Comparison of ENCODE assay signal across 7 cellular contexts in the genomic region with DNA sequence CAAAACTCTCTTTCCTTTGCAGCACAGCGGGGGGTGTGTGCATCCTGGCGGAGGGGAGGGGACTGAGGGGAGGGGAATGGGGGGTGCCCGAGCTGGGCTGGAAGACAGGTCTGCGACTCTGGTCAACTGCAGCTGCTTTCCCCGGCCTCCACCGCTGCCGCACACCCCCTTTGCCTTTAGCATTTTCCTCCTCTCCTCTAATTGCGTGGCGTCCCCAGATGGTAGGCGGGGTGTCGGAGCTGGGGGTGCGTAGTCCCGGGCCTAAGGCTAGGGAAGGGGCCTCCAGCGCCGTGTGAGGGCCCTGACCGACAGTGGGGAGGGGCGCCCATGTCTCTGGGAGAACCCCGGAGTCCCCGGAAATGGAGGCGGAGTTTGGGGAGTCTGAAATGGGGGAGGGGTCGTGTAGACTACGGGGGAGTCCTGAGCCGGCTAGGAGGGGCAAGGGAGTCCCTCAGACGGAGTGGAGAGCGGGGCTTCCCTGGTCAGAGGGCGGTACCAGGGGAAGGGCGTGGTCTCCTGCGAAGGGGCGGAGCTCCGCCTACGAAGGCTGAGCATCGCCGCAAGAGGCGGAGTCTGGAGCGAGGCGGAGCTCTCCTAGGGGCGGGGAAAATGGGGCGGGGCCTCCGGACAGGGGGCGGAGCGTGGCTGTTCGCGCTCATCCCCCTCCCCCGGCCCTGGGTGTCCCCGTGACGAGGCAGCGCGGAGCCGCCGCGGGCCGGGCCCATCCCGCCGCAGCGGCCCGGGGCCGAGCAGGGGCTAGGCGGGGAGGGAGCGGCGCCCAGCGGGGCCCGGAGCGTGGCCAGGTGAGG.
DNase-seq lines count a peak whose midpoint lies in the region; ATAC-seq and TF ChIP-seq lines count a peak whose summit lies in the region.

A gene with protein sequence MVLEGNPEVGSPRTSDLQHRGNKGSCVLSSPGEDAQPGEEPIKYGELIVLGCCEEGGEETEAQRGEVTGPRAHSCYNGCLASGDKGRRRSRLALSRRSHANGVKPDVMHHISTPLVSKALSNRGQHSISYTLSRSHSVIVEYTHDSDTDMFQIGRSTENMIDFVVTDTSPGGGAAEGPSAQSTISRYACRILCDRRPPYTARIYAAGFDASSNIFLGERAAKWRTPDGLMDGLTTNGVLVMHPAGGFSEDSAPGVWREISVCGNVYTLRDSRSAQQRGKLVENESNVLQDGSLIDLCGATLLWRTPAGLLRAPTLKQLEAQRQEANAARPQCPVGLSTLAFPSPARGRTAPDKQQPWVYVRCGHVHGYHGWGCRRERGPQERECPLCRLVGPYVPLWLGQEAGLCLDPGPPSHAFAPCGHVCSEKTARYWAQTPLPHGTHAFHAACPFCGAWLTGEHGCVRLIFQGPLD (plus strand): TSS at position 681 of the 809 bp plus-strand sequence. CDS start 1,224 bp downstream, outside the sequence.

- H3K27ac ChIP-seq in brain microvascular endothelial cell: no peak within 1 kb of the TSS

- in situ Hi-C loops in brain microvascular endothelial cell (cut with HindIII; ENCODE audit: low pct_ligation_motif_present, low sequenced_read_pairs): no loop called here

- peak within 1 kb of the TSS; percentile 66 for H3K4me3 ChIP-seq in brain microvascular endothelial cell (ENCODE audit: low read depth, low read length)
- H3K4me3 ChIP-seq in iPS-15b (ENCODE audit: low read depth, low read length): peak within 1 kb of the TSS; percentile 66
- H3K4me3 ChIP-seq in skeletal muscle cell (ENCODE audit: low read depth, low read length): peak within 1 kb of the TSS; percentile 68

- H3K9me3 ChIP-seq in iPS-15b (ENCODE audit: control insufficient read depth, insufficient read depth, low read length): no peaks in the 10 kb centered on the region

- H3K27me3 ChIP-seq in brain microvascular endothelial cell (replicated peaks): no peaks in the 10 kb centered on the region
- H3K27me3 ChIP-seq in iPS-15b (ENCODE audit: control insufficient read depth, insufficient read depth, low read length): no peaks in the 10 kb centered on the region

- TF ChIP-seq CTCF in brain microvascular endothelial cell (IDR thresholded peaks at IDR 0.05; ENCODE audit: low read depth, low read length, missing control alignments): no peak

- ATAC-seq in GM18502 (IDR thresholded peaks at IDR 0.05; ENCODE audit: poor library complexity, unreplicated experiment) (peak; percentile 84), HG02970 (IDR thresholded peaks at IDR 0.05; ENCODE audit: low FRiP score, unreplicated experiment) (peak; percentile 81)

- H3K36me3 ChIP-seq in brain microvascular endothelial cell (replicated peaks) (no peaks in the 10 kb centered on the region), iPS-15b (ENCODE audit: control insufficient read depth, insufficient read depth, low read length) (peaks cover 4% of the 10 kb centered on the region)

- H3K4me1 ChIP-seq in iPS-15b (ENCODE audit: control insufficient read depth, insufficient read depth, low read length): peaks cover 10% of the 10 kb centered on the region

- no peak within 1 kb of the TSS for H3K9ac ChIP-seq in iPS-15b (ENCODE audit: low read depth, low read length)

- DNase-seq in NCI-H1930 (lab: John Stamatoyannopoulos, UW) (peak; percentile 70 to 81), UCSD-AML1 (lab: John Stamatoyannopoulos, UW; ENCODE audit: unreplicated experiment) (peak; percentile 93), brain microvascular endothelial cell (peak; percentile 80), skeletal muscle cell (ENCODE audit: low read depth) (peak; percentile 62)
